11 cellular contexts compared by ENCODE assay signal in genomic region chr10:86363833-86364511, GRCh38. TPM values are rescaled to one million over a fixed set of nuclear protein-coding genes. Genes with fewer than 3 reads are reported as not detected.
DNase-seq lines count a peak whose midpoint lies in the region; ATAC-seq and TF ChIP-seq lines count a peak whose summit lies in the region.
"Had no signal": no experiment of that assay in that cellular context is flagged by ENCODE, and none has a peak within 500 bp of the region (broad histone marks: within the 10 kb centered on the region; RNA-seq: fewer than 3 reads in every experiment).

No MANE protein-coding gene starts in this region.

- H3K9ac ChIP-seq in HUES48 (ENCODE audit: low read depth, low read length) (no peak overlapping the region), colonic mucosa (ENCODE audit: low read depth in 2 of 2, low read length in 2 of 2) (no peak overlapping the region)

- no CpG with 5 or more reads among the region's 30 CpGs for WGBS in iPS DF 6.9 (ENCODE audit: insufficient coverage, insufficient read length)
- 20 to 24% (median 24%) methylated on average over 28 to 30 of the region's 30 CpGs for WGBS in psoas muscle, 3 donors

- in situ Hi-C loops in HAP-1 (cut with MboI; ENCODE audit: low sequenced_read_pairs) = loop anchor here (25.0 kb wide), 1 partner anchor 577 kb away; no protein-coding TSS in a partner anchor

- no peak for ATAC-seq in psoas muscle
- ATAC-seq in GM21737 (IDR thresholded peaks at IDR 0.05; ENCODE audit: unreplicated experiment) = no peak

- H3K9me3 ChIP-seq in HUES48 (ENCODE audit: control insufficient read depth, insufficient read depth, low read length) (no peaks in the 10 kb centered on the region), iPS DF 6.9 (ENCODE audit: control insufficient read depth, insufficient read depth, low read length) (no peaks in the 10 kb centered on the region), psoas muscle (no peaks in the 10 kb centered on the region), colonic mucosa (no peaks in the 10 kb centered on the region), HAP-1 (no peaks in the 10 kb centered on the region)
- H3K9me3 ChIP-seq: mucosa of descending colon, thyroid gland had no signal

- TF ChIP-seq CTCF in psoas muscle (IDR thresholded peaks at IDR 0.05) (no peak), colonic mucosa (IDR thresholded peaks at IDR 0.05) (no peak)

- intact Hi-C loops in psoas muscle (cut with DNase I) (loop anchor here in 1 of 2 donors (10.0 kb wide), 1 partner anchor 369 kb away; no protein-coding TSS in a partner anchor), colonic mucosa (cut with DNase I) (no loop called here)

- H3K4me3 ChIP-seq in HUES48 (ENCODE audit: low read depth, low read length) (peak overlapping the region; percentile 63; the same call in 1 of the 2 replicates), iPS DF 6.9 (ENCODE audit: low read length) (peak overlapping the region; percentile 43; the same call in 1 of the 2 replicates), psoas muscle (peak overlapping the region; percentile 43), colonic mucosa (no peak overlapping the region), HAP-1 (no peak overlapping the region)
- H3K4me3 ChIP-seq: mucosa of descending colon had no signal

- H3K27ac ChIP-seq in HUES48 (ENCODE audit: low read depth, low read length) (no peak overlapping the region), iPS DF 6.9 (ENCODE audit: low read length) (no peak overlapping the region), psoas muscle (no peak overlapping the region), colonic mucosa (no peak overlapping the region)

- H3K36me3 ChIP-seq in HUES48 (ENCODE audit: control insufficient read depth, insufficient read depth, low read length) (no peaks in the 10 kb centered on the region), iPS DF 6.9 (ENCODE audit: control insufficient read depth, insufficient read depth, low read length) (no peaks in the 10 kb centered on the region), psoas muscle (ENCODE audit: insufficient read depth in 1 of 2, low read depth in 1 of 2) (no peaks in the 10 kb centered on the region), colonic mucosa (no peaks in the 10 kb centered on the region), HAP-1 (replicated peaks) (no peaks in the 10 kb centered on the region)
- H3K36me3 ChIP-seq: thyroid gland had no signal

- H3K27me3 ChIP-seq in HUES48 (ENCODE audit: control insufficient read depth, insufficient read depth, low read length) (peaks cover 90% of the 10 kb centered on the region), iPS DF 6.9 (ENCODE audit: control insufficient read depth, insufficient read depth, low read length) (peaks cover 63% of the 10 kb centered on the region), psoas muscle (ENCODE audit: insufficient read depth in 3 of 3, low read length in 2 of 3) (peaks cover 0 to 71% (median 22%) of the 10 kb centered on the region in 3 donors), colonic mucosa (peaks cover 54% of the 10 kb centered on the region), HAP-1 (ENCODE audit: low read depth) (no peaks in the 10 kb centered on the region)
- H3K27me3 ChIP-seq: thyroid gland had no signal

- H3K4me1 ChIP-seq in HUES48 (ENCODE audit: control insufficient read depth, insufficient read depth, low read length) (peaks cover 8% of the 10 kb centered on the region; the same call in 1 of the 2 replicates), iPS DF 6.9 (ENCODE audit: control insufficient read depth, insufficient read depth, low read length) (peaks cover 10% of the 10 kb centered on the region), psoas muscle (peaks cover 16% of the 10 kb centered on the region), colonic mucosa (no peaks in the 10 kb centered on the region), HAP-1 (0 out of 2 replicates have a peak, but pooled peaks cover 3% of the 10 kb centered on the region)

- DNase-seq in NCI-H748 (lab: John Stamatoyannopoulos, UW; ENCODE audit: unreplicated experiment) = peak; percentile 41
- no peak for DNase-seq in NCI-H748 treated with DMSO at 0.1 percent for 48 hours (lab: John Stamatoyannopoulos, UW)
- no peak for DNase-seq in iPS DF 6.9 (ENCODE audit: low read depth, low spot score)
- DNase-seq in psoas muscle = peak in 1 of 2 donors; percentile 36
- DNase-seq in colonic mucosa = no peak
- no peak for DNase-seq in HAP-1 (ENCODE audit: low spot score in 2 of 2)
- DNase-seq: activated CD8-positive, alpha-beta memory T cell treated with anti-CD3 and anti-CD28 coated beads, Interleukin-2, amount 10 ng/mL, durations not matched to agents 7 days and 5 days had no signal

RNA-seq across cellular contexts. Expression of gene GRID1, which starts 2.6 kb away (rescaled TPM):
- total RNA-seq in psoas muscle (under 1 TPM; 0.20 to 0.56 (median 0.31) TPM), colonic mucosa (under 1 TPM; 0.30 to 0.37 TPM)
- polyA plus RNA-seq in psoas muscle = under 1 TPM; 0.17 to 0.25 (median 0.22) TPM
- total RNA-seq: activated CD8-positive, alpha-beta memory T cell treated with anti-CD3 and anti-CD28 coated beads, Interleukin-2, amount 10 ng/mL, durations not matched to agents 7 days and 5 days had no signal

Comparison
In these comparisons a context has a peak if more than half of its experiments do, and no peak if none do; other contexts are left out.
1. H3K4me3 ChIP-seq: peak in HUES48 (single experiment), iPS DF 6.9 (single experiment) and psoas muscle (single experiment); none in colonic mucosa (single experiment) and HAP-1 (single experiment).